ENCODE assay signal across 11 cellular contexts in genomic region chr22:24431309-24432034, GRCh38. TPM values are rescaled to one million over a fixed set of nuclear protein-coding genes. Genes with fewer than 3 reads are reported as not detected.
DNase-seq lines count a peak whose midpoint lies in the region; ATAC-seq and TF ChIP-seq lines count a peak whose summit lies in the region.
"Had no signal": no experiment of that assay in that cellular context is flagged by ENCODE, and none has a peak within 500 bp of the region (broad histone marks: within the 10 kb centered on the region; RNA-seq: fewer than 3 reads in every experiment).

No MANE protein-coding gene starts in this region.

- H3K36me3 ChIP-seq in DOHH2 (ENCODE audit: control insufficient read depth, low read length) (peaks cover 55% of the 10 kb centered on the region), vagina (no peaks in the 10 kb centered on the region)
- H3K36me3 ChIP-seq in naive thymus-derived CD4-positive, alpha-beta T cell (ENCODE audit: control insufficient read depth in 2 of 3, insufficient read depth in 3 of 3, low read length in 3 of 3) = peaks cover 0 to 39% (median 20%) of the 10 kb centered on the region in 3 experiments
- H3K36me3 ChIP-seq: brain microvascular endothelial cell had no signal

- POLR2A ChIA-PET in naive thymus-derived CD4-positive, alpha-beta T cell (lab: Charles Lee) = no interaction called here
- POLR2A ChIA-PET in GM10248 (lab: Yijun Ruan, JAX) = interaction anchor here (0.5 kb wide), 1 partner anchor 163 kb away, joined by 4 read pairs; no protein-coding TSS in a partner anchor

- peak overlapping the region; percentile 96 for H3K4me2 ChIP-seq in DOHH2 (ENCODE audit: low read length)

- H3K4me1 ChIP-seq in DOHH2 (ENCODE audit: control insufficient read depth, low read length) = peaks cover 98% of the 10 kb centered on the region
- peaks cover 84 to 85% of the 10 kb centered on the region in 2 donors for H3K4me1 ChIP-seq in naive thymus-derived CD4-positive, alpha-beta T cell (ENCODE audit: control insufficient read depth in 2 of 2, insufficient read depth in 2 of 2, low read length in 2 of 2)
- H3K4me1 ChIP-seq in vagina = peaks cover 43% of the 10 kb centered on the region

- H3K9me3 Mint-ChIP-seq in activated naive CD8-positive, alpha-beta T cell (ENCODE audit: low read depth) = no peaks in the 10 kb centered on the region
- H3K9me3 Mint-ChIP-seq in naive thymus-derived CD4-positive, alpha-beta T cell = peaks cover 0 to 5% (median 0%) of the 10 kb centered on the region in 11 donors

- peaks cover 4% of the 10 kb centered on the region for H3K36me3 Mint-ChIP-seq in activated naive CD8-positive, alpha-beta T cell
- H3K36me3 Mint-ChIP-seq in naive thymus-derived CD4-positive, alpha-beta T cell = peaks cover 0 to 5% (median 5%) of the 10 kb centered on the region in 5 donors

- peak overlapping the region; percentile 90 for H3K27ac Mint-ChIP-seq in activated naive CD8-positive, alpha-beta T cell
- H3K27ac Mint-ChIP-seq in naive thymus-derived CD4-positive, alpha-beta T cell = peak overlapping the region; percentile 69 to 98 (median 92)

- no peak for TF ChIP-seq POLR2A in vagina (IDR thresholded peaks at IDR 0.05)

- no peaks in the 10 kb centered on the region for H3K9me2 ChIP-seq in DOHH2 (replicated peaks; ENCODE audit: control insufficient read depth, low read length)

- H3K9me3 ChIP-seq in DOHH2 (ENCODE audit: control insufficient read depth, insufficient read depth, low read length) (no peaks in the 10 kb centered on the region), vagina (no peaks in the 10 kb centered on the region)
- H3K9me3 ChIP-seq in naive thymus-derived CD4-positive, alpha-beta T cell (ENCODE audit: control insufficient read depth in 2 of 3, low read length in 3 of 3) = no peaks in the 10 kb centered on the region

- H3K4me1 Mint-ChIP-seq in activated naive CD8-positive, alpha-beta T cell (ENCODE audit: low read depth) = peaks cover 86% of the 10 kb centered on the region
- H3K4me1 Mint-ChIP-seq in naive thymus-derived CD4-positive, alpha-beta T cell = peaks cover 58 to 93% (median 80%) of the 10 kb centered on the region in 7 donors

- TF ChIP-seq CTCF in DOHH2 (IDR thresholded peaks at IDR 0.05; ENCODE audit: low read depth, low read length, poor library complexity, severe bottlenecking) = no peak
- no peak for TF ChIP-seq CTCF in GM10248 (IDR thresholded peaks at IDR 0.05; ENCODE audit: control extremely low read depth, extremely low read depth, low read depth, missing control alignments)
- no peak for TF ChIP-seq CTCF in vagina (IDR thresholded peaks at IDR 0.05)

- H3K4me3 Mint-ChIP-seq in activated naive CD8-positive, alpha-beta T cell = peak overlapping the region; percentile 78
- peak overlapping the region; percentile 42 to 96 (median 74) for H3K4me3 Mint-ChIP-seq in naive thymus-derived CD4-positive, alpha-beta T cell

- peaks cover 37% of the 10 kb centered on the region for H3F3A ChIP-seq in DOHH2 (ENCODE audit: control insufficient read depth, insufficient read depth)

- CTCF ChIA-PET in naive thymus-derived CD4-positive, alpha-beta T cell (lab: Charles Lee) = no interaction called here
- CTCF ChIA-PET in GM10248 (lab: Yijun Ruan, JAX) = interaction anchor here (1.3 to 2.2 kb wide), 2 partner anchors 25 to 71 kb away, joined by 3 to 9 read pairs; no protein-coding TSS in a partner anchor

- no peaks in the 10 kb centered on the region for H4K20me1 ChIP-seq in DOHH2 (ENCODE audit: control insufficient read depth, insufficient read depth, low read depth, low read length)

- H3K4me3 ChIP-seq in DOHH2 (ENCODE audit: low read length) = peak overlapping the region; percentile 70
- no peak overlapping the region for H3K4me3 ChIP-seq in naive thymus-derived CD4-positive, alpha-beta T cell (ENCODE audit: low read length)
- no peak overlapping the region for H3K4me3 ChIP-seq in vagina

- H3K27me3 ChIP-seq in DOHH2 (ENCODE audit: control insufficient read depth, low read length) (no peaks in the 10 kb centered on the region), vagina (no peaks in the 10 kb centered on the region)
- H3K27me3 ChIP-seq in naive thymus-derived CD4-positive, alpha-beta T cell (ENCODE audit: control insufficient read depth in 2 of 2, insufficient read depth in 2 of 2, low read length in 2 of 2) = no peaks in the 10 kb centered on the region
- H3K27me3 ChIP-seq: brain microvascular endothelial cell had no signal

- intact Hi-C loops in naive thymus-derived CD4-positive, alpha-beta T cell (cut with micrococcal nuclease) = loop anchor here in 1 of 2 donors (10.0 kb wide), 1 partner anchor 57 kb away; no protein-coding TSS in a partner anchor
- intact Hi-C loops in vagina (cut with DNase I) = no loop called here

- no peak for ATAC-seq in naive thymus-derived CD4-positive, alpha-beta T cell

- DNase-seq in 8988T (peak; percentile 7), T-helper 9 cell (no peak), GM10248 (ENCODE audit: extremely low spot score) (no peak), LoVo (ENCODE audit: low spot score) (no peak), vagina (ENCODE audit: extremely low spot score in 2 of 2) (no peak)
- DNase-seq in naive thymus-derived CD4-positive, alpha-beta T cell = no peak
- DNase-seq: brain microvascular endothelial cell; occipital lobe; stimulated activated naive CD4-positive, alpha-beta T cell treated with Interleukin-2 at 50 U/mL for 16 hours had no signal

- H3K27ac ChIP-seq in DOHH2 (ENCODE audit: low read depth, low read length) = peak overlapping the region; percentile 98
- H3K27ac ChIP-seq in naive thymus-derived CD4-positive, alpha-beta T cell (ENCODE audit: low read depth, low read length) = peak overlapping the region; percentile 97
- no peak overlapping the region for H3K27ac ChIP-seq in vagina
- H3K27ac ChIP-seq: brain microvascular endothelial cell had no signal

- peaks cover 82% of the 10 kb centered on the region for H3K79me2 ChIP-seq in DOHH2 (ENCODE audit: control insufficient read depth, low read length)

- H3K27me3 Mint-ChIP-seq in activated naive CD8-positive, alpha-beta T cell = no peaks in the 10 kb centered on the region
- H3K27me3 Mint-ChIP-seq in naive thymus-derived CD4-positive, alpha-beta T cell = no peaks in the 10 kb centered on the region

RNA-seq across cellular contexts. Expression of gene ADORA2A, which starts 4.1 kb away (rescaled TPM):
- 10 to 100 TPM; 22.5 to 43.7 (median 33.4) TPM for total RNA-seq in naive thymus-derived CD4-positive, alpha-beta T cell
- 100 to 1,000 TPM in 1 of 2 donors, 10 to 100 TPM in 1; 79.5 to 127 TPM for polyA plus RNA-seq in naive thymus-derived CD4-positive, alpha-beta T cell
- total RNA-seq in vagina = 5.2 TPM
